ENCODE assay signal across 8 cellular contexts in the genomic region with DNA sequence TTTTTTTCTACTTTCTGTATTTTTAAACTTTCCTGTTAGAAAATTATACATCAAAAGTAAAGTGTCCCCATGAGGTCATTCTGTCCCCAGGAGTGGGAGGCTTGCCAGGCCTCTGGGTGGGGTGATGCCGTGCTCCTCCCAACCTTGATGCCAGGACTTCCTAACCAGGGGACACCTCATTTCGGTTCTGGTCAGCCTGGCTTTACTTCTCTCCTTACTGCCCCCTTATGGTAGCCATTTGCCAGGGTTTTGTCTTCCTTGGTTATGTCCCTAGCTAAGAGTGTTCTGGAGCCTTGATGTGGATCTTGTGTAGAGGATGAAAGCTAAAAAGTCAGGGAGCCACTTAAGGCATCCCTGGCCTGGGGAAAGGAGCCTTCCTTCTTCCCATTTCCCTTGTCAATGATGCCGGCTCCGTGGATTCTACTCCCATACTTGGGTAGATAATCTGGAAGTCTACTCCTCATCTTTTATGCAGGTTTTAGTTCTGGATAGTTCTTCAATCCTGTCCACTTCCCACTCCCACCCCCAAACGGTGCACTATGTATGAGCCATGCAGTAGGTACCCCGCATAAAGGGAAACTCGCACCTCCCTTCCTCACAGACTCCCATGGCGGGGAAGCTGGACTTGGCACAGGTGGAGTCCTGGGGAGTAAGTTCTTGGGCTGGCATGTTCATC.
DNase-seq lines count a peak whose midpoint lies in the region; ATAC-seq and TF ChIP-seq lines count a peak whose summit lies in the region.

No MANE protein-coding gene starts in this region.

- H3K27me3 Mint-ChIP-seq in glutamatergic neuron (ENCODE audit: unreplicated experiment), result no peaks in the 10 kb centered on the region

- peak; percentile 72 for TF ChIP-seq CTCF in WI38 (IDR thresholded peaks at IDR 0.05; ENCODE audit: low read depth, low read length)
- peak; percentile 44 for TF ChIP-seq CTCF in glutamatergic neuron (IDR thresholded peaks at IDR 0.05; ENCODE audit: partially characterized antibody, unreplicated experiment)
- peak; percentile 21 for TF ChIP-seq CTCF in psoas muscle (IDR thresholded peaks at IDR 0.05)

- intact Hi-C loops in psoas muscle (cut with DNase I), result no loop called here

- no peaks in the 10 kb centered on the region for H3K36me3 Mint-ChIP-seq in glutamatergic neuron (ENCODE audit: unreplicated experiment)

- no peak overlapping the region for H3K27ac ChIP-seq in psoas muscle

- H3K4me3 ChIP-seq in WI38 (ENCODE audit: low read depth, low read length) (no peak overlapping the region), psoas muscle (no peak overlapping the region)

- H3K9me3 ChIP-seq in psoas muscle, result no peaks in the 10 kb centered on the region

- 47 to 53% (median 50%) methylated on average over 8 of the region's 8 CpGs for WGBS in psoas muscle, 3 donors

- no peak overlapping the region for H3K27ac Mint-ChIP-seq in glutamatergic neuron (ENCODE audit: unreplicated experiment)

- no peaks in the 10 kb centered on the region for H3K9me3 Mint-ChIP-seq in glutamatergic neuron (ENCODE audit: unreplicated experiment)

- peak; percentile 2 to 59 for DNase-seq in NCI-H524 (lab: John Stamatoyannopoulos, UW)
- no peak for DNase-seq in NCI-H524 treated with DMSO at 0.1 percent for 48 hours (lab: John Stamatoyannopoulos, UW)
- peak; percentile 53 for DNase-seq in LHCN-M2 (ENCODE audit: low read depth)
- no peak for DNase-seq in glutamatergic neuron
- peak in 1 of 2 donors; percentile 51 for DNase-seq in psoas muscle

- no peak overlapping the region for H3K4me3 Mint-ChIP-seq in glutamatergic neuron (ENCODE audit: unreplicated experiment)

- ATAC-seq in psoas muscle (no peak), GM19397 (IDR thresholded peaks at IDR 0.05; ENCODE audit: unreplicated experiment) (no peak), HG02885 (IDR thresholded peaks at IDR 0.05; ENCODE audit: poor library complexity, unreplicated experiment) (no peak)

- no peaks in the 10 kb centered on the region for H3K36me3 ChIP-seq in psoas muscle (ENCODE audit: insufficient read depth in 1 of 2, low read depth in 1 of 2)

- H3K27me3 ChIP-seq in psoas muscle (ENCODE audit: insufficient read depth in 3 of 3, low read length in 2 of 3), result no peaks in the 10 kb centered on the region

- H3K4me1 ChIP-seq in psoas muscle, result no peaks in the 10 kb centered on the region

- peaks cover 12% of the 10 kb centered on the region for H3K4me1 Mint-ChIP-seq in glutamatergic neuron (ENCODE audit: low read depth, unreplicated experiment)

Comparison
In these comparisons a context has a peak if more than half of its experiments do, and no peak if none do; other contexts are left out.
1. DNase-seq: peak in NCI-H524 (2 of 2) and LHCN-M2 (single experiment); none in NCI-H524 treated with DMSO at 0.1 percent for 48 hours (single experiment) and glutamatergic neuron (single experiment).
2. CTCF ChIP-seq: peak in every context shown above with its lines; median percentile 72 in WI38; 44 in glutamatergic neuron; 21 in psoas muscle.